Comparison of ENCODE assay signal across 8 cellular contexts in genomic region chr21:44874497-44875331, GRCh38. TPM values are rescaled to one million over a fixed set of nuclear protein-coding genes. Genes with fewer than 3 reads are reported as not detected.
DNase-seq lines count a peak whose midpoint lies in the region; ATAC-seq and TF ChIP-seq lines count a peak whose summit lies in the region.

No MANE protein-coding gene starts in this region.

- H3F3A ChIP-seq in PC-3 (ENCODE audit: low read length, unreplicated experiment) = no peaks in the 10 kb centered on the region

- H3K4me2 ChIP-seq in PC-3 (ENCODE audit: low read length) = peak overlapping the region; percentile 95

- TF ChIP-seq POLR2A in breast epithelium (IDR thresholded peaks at IDR 0.05) = no peak
- peak in 1 of 3 donors; percentile 16 for TF ChIP-seq POLR2A in spleen (IDR thresholded peaks at IDR 0.05)

- intact Hi-C loops in PC-3 (cut with micrococcal nuclease) = loop anchor here (1.0 to 10.0 kb wide), 3 partner anchors 38 to 250 kb away; no protein-coding TSS in a partner anchor
- intact Hi-C loops in breast epithelium (cut with DNase I; ENCODE audit: low total_unique reads) = loop anchor here (5.0 kb wide), 1 partner anchor 72 kb away; the partner anchor contains the start of gene UBE2G2
- intact Hi-C loops in spleen (cut with DNase I; ENCODE audit: low total_unique reads) = loop anchor here (5.0 kb wide), 2 partner anchors 57 to 72 kb away; partner anchors contain the start of genes SUMO3 and UBE2G2

- no TSS peak for BruUV-seq in PC-3 (replicated peaks; lab: Mats Ljungman, UMichigan)

- no peak for TF ChIP-seq CTCF in BJ (IDR thresholded peaks at IDR 0.05; ENCODE audit: insufficient read depth, low read depth, low read length)
- no peak for TF ChIP-seq CTCF in PC-3 (conservative IDR thresholded peaks at IDR 0.05; ENCODE audit: low read depth, low read length)
- TF ChIP-seq CTCF in breast epithelium (IDR thresholded peaks at IDR 0.05) = no peak
- TF ChIP-seq CTCF in spleen (IDR thresholded peaks at IDR 0.05 in 8 of 11, conservative IDR thresholded peaks at IDR 0.05 in 3 of 11) = no peak

- CTCF ChIA-PET in BJ (lab: Yijun Ruan, JAX) = interaction anchor here (0.9 to 3.1 kb wide), 7 partner anchors 9 to 262 kb away, joined by 3 to 15 read pairs (median 3); partner anchors contain the start of gene UBE2G2
- CTCF ChIA-PET in PC-3 (lab: Charles Lee) = interaction anchor here (1.0 to 1.1 kb wide), 2 partner anchors 53 to 75 kb away, joined by 3 to 9 read pairs; no protein-coding TSS in a partner anchor

- peak overlapping the region; percentile 84 for H2AFZ ChIP-seq in PC-3 (ENCODE audit: low read length)

- H3K9ac ChIP-seq in PC-3 (ENCODE audit: low read length) = peak overlapping the region; percentile 77

- H3K9me3 ChIP-seq in PC-3 (ENCODE audit: low read length) (no peaks in the 10 kb centered on the region), breast epithelium (no peaks in the 10 kb centered on the region), spleen (no peaks in the 10 kb centered on the region)

- H3K36me3 ChIP-seq in BJ (ENCODE audit: control insufficient read depth, insufficient read depth, low read length) (no peaks in the 10 kb centered on the region), PC-3 (ENCODE audit: low read depth, low read length) (no peaks in the 10 kb centered on the region), breast epithelium (no peaks in the 10 kb centered on the region), spleen (no peaks in the 10 kb centered on the region)

- peaks cover 19% of the 10 kb centered on the region for H4K20me1 ChIP-seq in PC-3 (ENCODE audit: low read length)

- peaks cover 44% of the 10 kb centered on the region for H3K79me2 ChIP-seq in PC-3 (ENCODE audit: low read length)

- H3K27ac ChIP-seq in PC-3 (ENCODE audit: low read length) = peak overlapping the region; percentile 56
- H3K27ac ChIP-seq in breast epithelium = peak overlapping the region; percentile 91
- H3K27ac ChIP-seq in spleen = peak overlapping the region; percentile 95 to 100 (median 97)

- WGBS in spleen, 5 donors = 1 to 3% (median 2%) methylated on average over 29 to 49 of the region's 49 CpGs

- POLR2A ChIA-PET in BJ (lab: Charles Lee) = no interaction called here
- POLR2A ChIA-PET in PC-3 (lab: Charles Lee; ENCODE audit: unreplicated experiment) = interaction anchor here (0.9 kb wide), 1 partner anchor 37 kb away, joined by 4 read pairs; no protein-coding TSS in a partner anchor

- H3K4me3 ChIP-seq in BJ (ENCODE audit: low read depth, low read length) (peak overlapping the region; percentile 46), PC-3 (ENCODE audit: low read length) (peak overlapping the region; percentile 80), breast epithelium (peak overlapping the region; percentile 87 to 95 (median 91)), spleen (peak overlapping the region; percentile 45 to 98 (median 90))

- DNase-seq in BJ (ENCODE audit: low read depth) (no peak), PC-3 (peak; percentile 56), breast epithelium (ENCODE audit: low spot score in 2 of 2) (peak; percentile 56 to 68), islet precursor cell (peak; percentile 75), spleen (peak; percentile 93), DMS 273 treated with DMSO at 0.1 percent for 48 hours (lab: John Stamatoyannopoulos, UW) (no peak), NCI-H774 (lab: John Stamatoyannopoulos, UW) (no peak)

- no peaks in the 10 kb centered on the region for H3K9me2 ChIP-seq in PC-3 (replicated peaks; ENCODE audit: low read length)

- ATAC-seq in GM21367 (IDR thresholded peaks at IDR 0.05; ENCODE audit: unreplicated experiment) (peak; percentile 16), PC-3 (peak; percentile 1)

- peaks cover 57% of the 10 kb centered on the region for H3K4me1 ChIP-seq in PC-3 (ENCODE audit: insufficient read depth, low read length)
- H3K4me1 ChIP-seq in breast epithelium = peaks cover 14 to 19% of the 10 kb centered on the region in 2 donors
- peaks cover 46 to 91% (median 73%) of the 10 kb centered on the region in 6 donors for H3K4me1 ChIP-seq in spleen

- H3K27me3 ChIP-seq in BJ (ENCODE audit: control insufficient read depth, insufficient read depth, low read length) = no peaks in the 10 kb centered on the region
- H3K27me3 ChIP-seq in PC-3 (ENCODE audit: low read length) = no peaks in the 10 kb centered on the region
- H3K27me3 ChIP-seq in breast epithelium = no peaks in the 10 kb centered on the region
- no peaks in the 10 kb centered on the region for H3K27me3 ChIP-seq in spleen (replicated peaks in 1 of 7)

RNA-seq across cellular contexts. Expression of gene PTTG1IP, which starts 1.2 kb away (rescaled TPM):
- polyA plus RNA-seq in BJ (2011; rRNA removed) (234 and 249 TPM in 2 replicates), spleen (10 to 100 TPM; 57.6 to 69.3 (median 64.9) TPM)
- polyA minus RNA-seq in BJ (2011; rRNA and poly(A)+ RNA removed) = 74.2 and 109 TPM in 2 replicates
- total RNA-seq in PC-3 (2014; rRNA removed) (330 and 455 TPM in 2 replicates), breast epithelium (100 to 1,000 TPM; 187 to 351 (median 272) TPM), spleen (100 to 1,000 TPM; 121 to 189 (median 165) TPM)

RNA-seq across cellular contexts. Expression of gene ITGB2, which starts 46.0 kb away (rescaled TPM):
- polyA plus RNA-seq in BJ (2011; rRNA removed) (not detected in 2 replicates), spleen (100 to 1,000 TPM in 2 of 3 donors, 10 to 100 TPM in 1; 92.1 to 332 (median 250) TPM)
- not detected in 2 replicates for polyA minus RNA-seq in BJ (2011; rRNA and poly(A)+ RNA removed)
- total RNA-seq in PC-3 (2014; rRNA removed) (45.1 and 45.7 TPM in 2 replicates), breast epithelium (100 to 1,000 TPM in 1 of 3 donors, 10 to 100 TPM in 2; 19.7 to 242 (median 92.8) TPM), spleen (100 to 1,000 TPM; 285 to 754 (median 415) TPM)

RNA-seq across cellular contexts. Expression of gene SUMO3, which starts 56.9 kb away (rescaled TPM):
- polyA plus RNA-seq in BJ (2011; rRNA removed) (82.6 and 111 TPM in 2 replicates), spleen (10 to 100 TPM; 38.2 to 90.7 (median 57.9) TPM)
- 43.4 and 62.7 TPM in 2 replicates for polyA minus RNA-seq in BJ (2011; rRNA and poly(A)+ RNA removed)
- total RNA-seq in PC-3 (2014; rRNA removed) (242 and 290 TPM in 2 replicates), breast epithelium (10 to 100 TPM; 64.2 to 64.8 (median 64.4) TPM), spleen (100 to 1,000 TPM in 1 of 7 donors, 10 to 100 TPM in 6; 62.2 to 101 (median 68.6) TPM)

Comparison
In these comparisons a context has a peak if more than half of its experiments do, and no peak if none do; other contexts are left out.
1. DNase-seq: peak in PC-3 (single experiment), breast epithelium (2 of 2), islet precursor cell (single experiment) and spleen (single experiment); none in BJ (single experiment), DMS 273 treated with DMSO at 0.1 percent for 48 hours (single experiment) and NCI-H774 (single experiment).
2. Peak in every context shown above with its lines, with median percentiles within 50 percentile points of each other: H3K4me3 ChIP-seq and H3K27ac ChIP-seq.